In genomic region chr22:37308385-37309200, GRCh38 we compare ENCODE assay signal across 14 cellular contexts. TPM values are rescaled to one million over a fixed set of nuclear protein-coding genes. Genes with fewer than 3 reads are reported as not detected.
DNase-seq lines count a peak whose midpoint lies in the region; ATAC-seq and TF ChIP-seq lines count a peak whose summit lies in the region.
"Had no signal": no experiment of that assay in that cellular context is flagged by ENCODE, and none has a peak within 500 bp of the region (broad histone marks: within the 10 kb centered on the region; RNA-seq: fewer than 3 reads in every experiment).

No MANE protein-coding gene starts in this region.

- CTCF ChIA-PET in activated CD4-positive, alpha-beta T cell treated with anti-CD3 and anti-CD28 coated beads, Interleukin-2, amount 10 ng/mL, durations not matched to agents 7 days and 5 days (lab: Charles Lee): interaction anchor here (1.3 to 1.8 kb wide), 3 partner anchors 9 to 48 kb away, joined by 4 to 6 read pairs (median 5); partner anchors contain the start of gene CYTH4
- CTCF ChIA-PET in PC-3 (lab: Charles Lee): no interaction called here

- ATAC-seq in PC-3: no peak
- no peak for ATAC-seq in mucosa of descending colon
- ATAC-seq in activated CD4-positive, CD25-positive, alpha-beta regulatory T cell treated with anti-CD3 and anti-CD28 coated beads, Interleukin-2, amount 50 U/mL, for 24 hours: no peak

- H3K27me3 Mint-ChIP-seq in activated CD4-positive, alpha-beta T cell treated with anti-CD3 and anti-CD28 coated beads, Interleukin-2, amount 10 ng/mL, durations not matched to agents 7 days and 5 days: no peaks in the 10 kb centered on the region

- no peaks in the 10 kb centered on the region for H3F3A ChIP-seq in PC-3 (ENCODE audit: low read length, unreplicated experiment)
- H3F3A ChIP-seq in smooth muscle cell (ENCODE audit: low read depth): peaks cover 22% of the 10 kb centered on the region

- POLR2A ChIA-PET in activated CD4-positive, alpha-beta T cell treated with anti-CD3 and anti-CD28 coated beads, Interleukin-2, amount 10 ng/mL, durations not matched to agents 7 days and 5 days (lab: Charles Lee): interaction anchor here (1.3 kb wide), 1 partner anchor 24 kb away, joined by 4 read pairs; no protein-coding TSS in a partner anchor
- POLR2A ChIA-PET in PC-3 (lab: Charles Lee; ENCODE audit: unreplicated experiment): no interaction called here

- H3K27me3 ChIP-seq in PC-3 (ENCODE audit: low read length): no peaks in the 10 kb centered on the region
- no peaks in the 10 kb centered on the region for H3K27me3 ChIP-seq in effector memory CD4-positive, alpha-beta T cell (replicated peaks; ENCODE audit: control insufficient read depth, insufficient read depth, low read length, poor library complexity, severe bottlenecking)
- no peaks in the 10 kb centered on the region for H3K27me3 ChIP-seq in smooth muscle cell (ENCODE audit: low read depth)
- H3K27me3 ChIP-seq: thyroid gland had no signal

- H3K27ac ChIP-seq in PC-3 (ENCODE audit: low read length): peak overlapping the region; percentile 100
- peak overlapping the region; percentile 96 for H3K27ac ChIP-seq in effector memory CD4-positive, alpha-beta T cell (ENCODE audit: insufficient read depth, low read length, poor library complexity, severe bottlenecking)
- H3K27ac ChIP-seq in smooth muscle cell (ENCODE audit: low read depth): peak overlapping the region; percentile 92

- no peaks in the 10 kb centered on the region for H3K9me2 ChIP-seq in PC-3 (replicated peaks; ENCODE audit: low read length)

- H3K4me3 ChIP-seq in PC-3 (ENCODE audit: low read length): no peak overlapping the region
- H3K4me3 ChIP-seq in effector memory CD4-positive, alpha-beta T cell (ENCODE audit: insufficient read depth, low read depth, low read length, poor library complexity, severe bottlenecking): peak overlapping the region; percentile 27
- H3K4me3 ChIP-seq in smooth muscle cell: no peak overlapping the region
- no peak overlapping the region for H3K4me3 ChIP-seq in mucosa of descending colon
- H3K4me3 ChIP-seq: thyroid gland had no signal

- intact Hi-C loops in PC-3 (cut with micrococcal nuclease) (no loop called here), mucosa of descending colon (cut with DNase I, micrococcal nuclease) (no loop called here)

- H3K4me2 ChIP-seq in PC-3 (ENCODE audit: low read length) (peak overlapping the region; percentile 61), smooth muscle cell (peak overlapping the region; percentile 8)

- H3K9ac ChIP-seq in PC-3 (ENCODE audit: low read length): peak overlapping the region; percentile 89
- no peak overlapping the region for H3K9ac ChIP-seq in smooth muscle cell (ENCODE audit: low read depth)

- peaks cover 84% of the 10 kb centered on the region for H3K36me3 Mint-ChIP-seq in activated CD4-positive, alpha-beta T cell treated with anti-CD3 and anti-CD28 coated beads, Interleukin-2, amount 10 ng/mL, durations not matched to agents 7 days and 5 days (ENCODE audit: low read depth)

- WGBS in smooth muscle cell (ENCODE audit: low lambda C conversion rate): 95% methylated on average over 18 of the region's 18 CpGs

- H3K4me1 ChIP-seq in PC-3 (ENCODE audit: insufficient read depth, low read length): peaks cover 58% of the 10 kb centered on the region
- H3K4me1 ChIP-seq in effector memory CD4-positive, alpha-beta T cell (ENCODE audit: control insufficient read depth, insufficient read depth, low read length, poor library complexity, severe bottlenecking): peaks cover 76% of the 10 kb centered on the region
- peaks cover 19% of the 10 kb centered on the region for H3K4me1 ChIP-seq in smooth muscle cell (ENCODE audit: low read depth)
- H3K4me1 ChIP-seq in mucosa of descending colon (ENCODE audit: low read depth): peaks cover 7% of the 10 kb centered on the region

- H2AFZ ChIP-seq in PC-3 (ENCODE audit: low read length) (no peak overlapping the region), smooth muscle cell (ENCODE audit: low read depth) (no peak overlapping the region)

- TF ChIP-seq CTCF in PC-3 (conservative IDR thresholded peaks at IDR 0.05; ENCODE audit: low read depth, low read length) (no peak), smooth muscle cell (IDR thresholded peaks at IDR 0.05; ENCODE audit: borderline replicate concordance, insufficient read depth, poor library complexity, severe bottlenecking) (no peak), mucosa of descending colon (IDR thresholded peaks at IDR 0.05) (no peak)

- H3K79me2 ChIP-seq in PC-3 (ENCODE audit: low read length) (no peaks in the 10 kb centered on the region), smooth muscle cell (ENCODE audit: low read depth) (no peaks in the 10 kb centered on the region)

- H4K20me1 ChIP-seq in PC-3 (ENCODE audit: low read length) (no peaks in the 10 kb centered on the region), smooth muscle cell (ENCODE audit: low read depth) (no peaks in the 10 kb centered on the region)

- H3K4me3 Mint-ChIP-seq in activated CD4-positive, alpha-beta T cell treated with anti-CD3 and anti-CD28 coated beads, Interleukin-2, amount 10 ng/mL, durations not matched to agents 7 days and 5 days: peak overlapping the region; percentile 60

- peaks cover 87% of the 10 kb centered on the region for H3K4me1 Mint-ChIP-seq in activated CD4-positive, alpha-beta T cell treated with anti-CD3 and anti-CD28 coated beads, Interleukin-2, amount 10 ng/mL, durations not matched to agents 7 days and 5 days

- H3K9me3 Mint-ChIP-seq in activated CD4-positive, alpha-beta T cell treated with anti-CD3 and anti-CD28 coated beads, Interleukin-2, amount 10 ng/mL, durations not matched to agents 7 days and 5 days: no peaks in the 10 kb centered on the region

- no peak for DNase-seq in activated CD4-positive, alpha-beta T cell treated with anti-CD3 and anti-CD28 coated beads, Interleukin-2, amount 10 ng/mL, durations not matched to agents 7 days and 5 days
- DNase-seq in activated CD4-positive, alpha-beta T cell treated with anti-CD3 and anti-CD28 coated beads for 1 hour: no peak
- DNase-seq in PC-3 (no peak), smooth muscle cell (lab: John Stamatoyannopoulos, UW; ENCODE audit: unreplicated experiment) (no peak), mucosa of descending colon (no peak), AML-193 (lab: John Stamatoyannopoulos, UW) (no peak)
- DNase-seq in effector memory CD4-positive, alpha-beta T cell: no peak
- DNase-seq: cerebellar nuclear complex, NCI-H1105 treated with DMSO at 0.1 percent for 48 hours, NCI-H82, thyroid gland had no signal

- no peaks in the 10 kb centered on the region for H3K9me3 ChIP-seq in PC-3 (ENCODE audit: low read length)
- H3K9me3 ChIP-seq in effector memory CD4-positive, alpha-beta T cell (ENCODE audit: control insufficient read depth, low read length): no peaks in the 10 kb centered on the region
- H3K9me3 ChIP-seq in smooth muscle cell (replicated peaks; ENCODE audit: low read depth): no peaks in the 10 kb centered on the region
- H3K9me3 ChIP-seq in mucosa of descending colon: no peaks in the 10 kb centered on the region
- H3K9me3 ChIP-seq: thyroid gland had no signal

- H3K36me3 ChIP-seq in PC-3 (ENCODE audit: low read depth, low read length) (no peaks in the 10 kb centered on the region), smooth muscle cell (ENCODE audit: low read depth) (no peaks in the 10 kb centered on the region), mucosa of descending colon (ENCODE audit: low read depth) (no peaks in the 10 kb centered on the region)
- peaks cover 38% of the 10 kb centered on the region for H3K36me3 ChIP-seq in effector memory CD4-positive, alpha-beta T cell (ENCODE audit: control insufficient read depth, insufficient read depth, low read length)
- H3K36me3 ChIP-seq: thyroid gland had no signal

- H3K27ac Mint-ChIP-seq in activated CD4-positive, alpha-beta T cell treated with anti-CD3 and anti-CD28 coated beads, Interleukin-2, amount 10 ng/mL, durations not matched to agents 7 days and 5 days: peak overlapping the region; percentile 100
- H3K27ac Mint-ChIP-seq: progenitor cell of endocrine pancreas had no signal

- BruUV-seq in PC-3 (replicated peaks; lab: Mats Ljungman, UMichigan): no TSS peak

RNA-seq across cellular contexts. Expression of gene CYTH4, which starts 26.3 kb away (rescaled TPM):
- total RNA-seq in activated CD4-positive, alpha-beta T cell treated with anti-CD3 and anti-CD28 coated beads, Interleukin-2, amount 10 ng/mL, durations not matched to agents 7 days and 5 days: 100 to 1,000 TPM; 106 to 110 TPM
- total RNA-seq in PC-3 (2014; rRNA removed) (1.9 and 4.6 TPM in 2 replicates), smooth muscle cell (not detected in 2 replicates), mucosa of descending colon (10 to 100 TPM in 2 of 3 donors, 1 to 10 TPM in 1; 8.7 to 13.3 (median 11.6) TPM)
- not detected in 2 replicates for polyA plus RNA-seq in smooth muscle cell
- total RNA-seq: A673, progenitor cell of endocrine pancreas had no signal

Comparison
In these comparisons a context has a peak if more than half of its experiments do, and no peak if none do; other contexts are left out.
1. RNA of gene CYTH4, which starts 26.3 kb away (total RNA-seq): 106 to 110 TPM in activated CD4-positive, alpha-beta T cell treated with anti-CD3 and anti-CD28 coated beads, Interleukin-2, amount 10 ng/mL, durations not matched to agents 7 days and 5 days; 8.7 to 13.3 TPM in mucosa of descending colon, 1.9 to 4.6 TPM in PC-3 and not detected in smooth muscle cell; every median in the first group is over 4 times any median in the second.
2. Peak in every context shown above with its lines, with median percentiles within 50 percentile points of each other: H3K27ac ChIP-seq.